In the genomic region with DNA sequence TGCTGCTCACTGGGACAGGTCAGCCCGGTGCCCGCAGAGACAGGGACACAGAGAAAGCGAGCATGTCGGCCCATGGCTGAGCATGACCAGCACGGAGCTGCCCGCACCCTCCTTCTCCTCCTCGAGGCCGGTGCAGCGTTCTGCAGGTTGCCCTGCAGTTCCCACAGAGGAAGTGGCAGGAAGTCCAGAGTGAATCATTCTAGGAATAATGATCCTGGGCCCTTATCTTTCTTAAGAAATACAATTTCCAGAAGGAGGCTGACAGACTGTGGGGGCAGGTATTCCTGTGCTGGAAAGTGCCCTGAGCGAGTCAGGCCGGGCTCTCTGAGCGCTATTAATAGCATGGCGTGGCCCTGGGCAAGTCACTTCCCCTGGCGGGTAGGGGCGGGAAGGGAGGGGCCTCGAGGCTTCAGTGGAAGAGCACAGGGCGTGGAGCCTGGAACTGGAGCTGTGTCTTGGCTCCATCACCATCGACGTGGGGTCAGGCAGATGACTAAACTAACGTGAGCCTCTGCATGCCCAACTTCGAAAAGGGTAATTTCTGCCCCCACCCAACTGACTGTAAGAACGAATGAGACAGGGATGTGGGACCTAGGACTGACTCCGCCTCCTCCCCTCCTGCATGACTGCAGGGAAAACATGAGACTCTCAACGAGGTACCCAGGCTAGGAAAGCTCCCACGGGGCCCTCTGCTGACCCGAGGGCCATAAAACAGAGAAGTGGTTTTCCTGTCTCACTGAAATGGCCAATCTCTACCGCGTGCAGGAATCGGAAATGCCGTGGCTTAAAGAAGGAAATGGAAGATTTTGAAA, we compare ENCODE assay signal across 8 cellular contexts. TPM values are rescaled to one million over a fixed set of nuclear protein-coding genes. Genes with fewer than 3 reads are reported as not detected.
DNase-seq lines count a peak whose midpoint lies in the region; ATAC-seq, FAIRE-seq and TF ChIP-seq lines count a peak whose summit lies in the region.

No MANE protein-coding gene starts in this region.

- H3K4me2 ChIP-seq in A549: no peak overlapping the region
- H3K4me2 ChIP-seq in GM23338: no peak overlapping the region

- no peak for FAIRE-seq in A549 (lab: Jason Lieb, UNC)

- CTCF ChIA-PET in A549 (lab: Yijun Ruan, JAX): interaction anchor here (0.8 kb wide), 1 partner anchor 408 kb away, joined by 3 read pairs; no protein-coding TSS in a partner anchor
- CTCF ChIA-PET in MCF 10A (lab: Yijun Ruan, JAX): no interaction called here

- H3K4me1 Mint-ChIP-seq in GM23338 (peaks cover 2% of the 10 kb centered on the region; the same call in 2 of the 3 replicates), MCF 10A (ENCODE audit: insufficient read depth, unreplicated experiment) (peaks cover 8% of the 10 kb centered on the region)

- peaks cover 7% of the 10 kb centered on the region for H3K27me3 Mint-ChIP-seq in GM23338 (ENCODE audit: insufficient read depth, low read depth, poor library complexity)
- H3K27me3 Mint-ChIP-seq in MCF 10A (ENCODE audit: insufficient read depth, unreplicated experiment): no peaks in the 10 kb centered on the region

- H3K9me3 Mint-ChIP-seq in GM23338 (no peaks in the 10 kb centered on the region), MCF 10A (ENCODE audit: unreplicated experiment) (no peaks in the 10 kb centered on the region)

- H3K9me3 ChIP-seq in A549: no peaks in the 10 kb centered on the region

- no peaks in the 10 kb centered on the region for H3K79me2 ChIP-seq in GM23338 (replicated peaks; ENCODE audit: insufficient read depth)

- H3K9me2 ChIP-seq in GM23338 (ENCODE audit: insufficient read depth): no peaks in the 10 kb centered on the region

- no peaks in the 10 kb centered on the region for H3K36me3 ChIP-seq in GM23338 (ENCODE audit: insufficient read depth)
- H3K36me3 ChIP-seq in kidney epithelial cell (ENCODE audit: control insufficient read depth, insufficient read depth, low read length): no peaks in the 10 kb centered on the region

- intact Hi-C loops in MCF 10A (cut with micrococcal nuclease): no loop called here

- no peak for TF ChIP-seq RAD21 in A549 (conservative IDR thresholded peaks at IDR 0.05 in 1 of 2, IDR thresholded peaks at IDR 0.05 in 1 of 2)

- H3K4me3 ChIP-seq in A549 (no peak overlapping the region), GM23338 (no peak overlapping the region), kidney epithelial cell (ENCODE audit: low read depth, low read length) (no peak overlapping the region)

- BruUV-seq in MCF 10A (replicated peaks; lab: Mats Ljungman, UMichigan): no TSS peak

- H3K27ac Mint-ChIP-seq in GM23338 (no peak overlapping the region; the same call in 1 of the 2 replicates), MCF 10A (ENCODE audit: low read depth, unreplicated experiment) (peak overlapping the region; percentile 7)

- H3F3A ChIP-seq in GM23338 (replicated peaks; ENCODE audit: low read depth): no peaks in the 10 kb centered on the region

- H3K36me3 Mint-ChIP-seq in GM23338 (ENCODE audit: low read depth): no peaks in the 10 kb centered on the region; the same call in 2 of the 3 replicates
- H3K36me3 Mint-ChIP-seq in MCF 10A (ENCODE audit: insufficient read depth, unreplicated experiment): peaks cover 10% of the 10 kb centered on the region

- TF ChIP-seq EP300 in A549 (IDR thresholded peaks at IDR 0.05): no peak

- no peak for TF ChIP-seq POLR2A in A549 (IDR thresholded peaks at IDR 0.05; ENCODE audit: low read length)

- no peaks in the 10 kb centered on the region for H3K27me3 ChIP-seq in GM23338 (ENCODE audit: insufficient read depth)
- H3K27me3 ChIP-seq in kidney epithelial cell (ENCODE audit: control insufficient read depth, insufficient read depth, low read length): no peaks in the 10 kb centered on the region

- no peak overlapping the region for H2AFZ ChIP-seq in GM23338

- 58% methylated on average over 27 of the region's 30 CpGs for WGBS in A549 (ENCODE audit: missing lambda C conversion rate)

- DNase-seq in A549 (ENCODE audit: low read depth in 1 of 2, low spot score in 1 of 2) (peak; percentile 38 to 51), GM23338 (ENCODE audit: low spot score) (peak; percentile 67), SW480 (ENCODE audit: low spot score) (peak; percentile 47), MCF 10A (ENCODE audit: unreplicated experiment) (peak; percentile 66), kidney epithelial cell (ENCODE audit: low read depth) (peak; percentile 23)
- DNase-seq in stimulated activated CD4-positive, alpha-beta T cell treated with anti-CD3 and anti-CD28 coated beads, TNF-alpha, amount 100 ng/mL, for 24 hours (ENCODE audit: low read depth in 3 of 3): peak; percentile 39 to 75 (median 48)

- no peak overlapping the region for H3K27ac ChIP-seq in A549
- no peak overlapping the region for H3K27ac ChIP-seq in GM23338 (ENCODE audit: low read depth)

- ATAC-seq in A549 (peak; percentile 31 to 72; a peak in 4 of 6 replicates), GM23338 (peak; percentile 72), GM19351 (IDR thresholded peaks at IDR 0.05; ENCODE audit: unreplicated experiment) (no peak), GM19397 (IDR thresholded peaks at IDR 0.05; ENCODE audit: unreplicated experiment) (no peak)

- H3K4me1 ChIP-seq in A549: peaks cover 3% of the 10 kb centered on the region; the same call in 1 of the 3 replicates
- H3K4me1 ChIP-seq in GM23338 (ENCODE audit: insufficient read depth): no peaks in the 10 kb centered on the region

- POLR2A ChIA-PET in A549 (lab: Yijun Ruan, JAX): no interaction called here
- POLR2A ChIA-PET in MCF 10A (lab: Yijun Ruan, JAX): interaction anchor here (1.0 kb wide), 1 partner anchor 68 kb away, joined by 4 read pairs; no protein-coding TSS in a partner anchor

- no peaks in the 10 kb centered on the region for H4K20me1 ChIP-seq in GM23338 (replicated peaks; ENCODE audit: insufficient read depth)

- H3K4me3 Mint-ChIP-seq in GM23338: no peak overlapping the region
- no peak overlapping the region for H3K4me3 Mint-ChIP-seq in MCF 10A (ENCODE audit: unreplicated experiment)

- TF ChIP-seq CTCF in A549 (IDR thresholded peaks at IDR 0.05) (no peak), GM23338 (conservative IDR thresholded peaks at IDR 0.05; ENCODE audit: low read depth in 2 of 2) (peak in 1 of 2 experiments; percentile 36; a peak in 3 of 4 replicates), MCF 10A (IDR thresholded peaks at IDR 0.05; ENCODE audit: unreplicated experiment) (no peak), kidney epithelial cell (IDR thresholded peaks at IDR 0.05; ENCODE audit: insufficient read depth, low read length, poor library complexity, severe bottlenecking) (peak; percentile 7)

TF ChIP-seq in A549, 52 proteins besides CTCF, POLR2A, EP300 and RAD21 (continues in another document):
- TF ChIP-seq EHF (CRISPR knock-in tag; IDR thresholded peaks at IDR 0.05) (no peak), BCL3 (IDR thresholded peaks at IDR 0.05) (no peak)

TF ChIP-seq in GM23338, 12 proteins besides CTCF, POLR2A, EP300 and RAD21:
- TF ChIP-seq JUNB (IDR thresholded peaks at IDR 0.05; ENCODE audit: unreplicated experiment): no peak
- TF ChIP-seq ZNF331 (CRISPR knock-in tag; IDR thresholded peaks at IDR 0.05; ENCODE audit: low read depth): no peak
TF ChIP-seq in GM23338: peak in this region for 0.

RNA-seq across cellular contexts. Expression of gene TMEM204, which starts 9.8 kb away (rescaled TPM):
- polyA plus RNA-seq in A549 (2011; rRNA removed) (not detected in 2 replicates), A549 (2017; fragmentation: RNase III; extraction: RNeasy Plus Mini Kit Qiagen cat#74134 plus additional on column Dnase treatment) (not detected in 3 replicates), GM23338 (2016; fragmentation: Nextera tagmentation; extraction: Ambion mirVana) (0.21 and 0.23 TPM in 2 replicates)
- polyA plus RNA-seq in A549 (2012; cell fraction: cytosol; rRNA removed): not detected in 2 replicates
- 0.06 TPM in 1 of 2 replicates, not detected in the other for polyA plus RNA-seq in A549 (2012; cell fraction: nucleus; rRNA removed)
- polyA minus RNA-seq in A549 (2011; rRNA and poly(A)+ RNA removed): not detected in 2 replicates
- 0.14 TPM in 1 of 2 replicates, not detected in the other for total RNA-seq in GM23338 (2014; rRNA removed; shearing (Covaris generic))
- total RNA-seq in MCF 10A (2022) (not detected in 2 replicates), kidney epithelial cell (1.2 and 4.0 TPM in 2 replicates)

RNA-seq across cellular contexts. Expression of gene TELO2, which starts 50.1 kb away (rescaled TPM):
- polyA plus RNA-seq in A549 (2011; rRNA removed) (9.2 and 10.6 TPM in 2 replicates), A549 (2017; fragmentation: RNase III; extraction: RNeasy Plus Mini Kit Qiagen cat#74134 plus additional on column Dnase treatment) (30.4 to 35.0 TPM (median 34.8 TPM) in 3 replicates), GM23338 (2016; fragmentation: Nextera tagmentation; extraction: Ambion mirVana) (45.4 and 49.8 TPM in 2 replicates)
- polyA plus RNA-seq in A549 (2012; cell fraction: cytosol; rRNA removed): 37.8 and 42.8 TPM in 2 replicates
- polyA plus RNA-seq in A549 (2012; cell fraction: nucleus; rRNA removed): 337 and 377 TPM in 2 replicates
- polyA minus RNA-seq in A549 (2011; rRNA and poly(A)+ RNA removed): 4.6 and 6.8 TPM in 2 replicates
- 71.7 and 76.0 TPM in 2 replicates for total RNA-seq in GM23338 (2014; rRNA removed; shearing (Covaris generic))
- total RNA-seq in MCF 10A (2022) (27.7 and 31.3 TPM in 2 replicates), kidney epithelial cell (23.1 and 28.1 TPM in 2 replicates)

RNA-seq across cellular contexts. Expression of gene PTX4, which starts 54.5 kb away (rescaled TPM):
- polyA plus RNA-seq in A549 (2011; rRNA removed) (not detected in 2 replicates), A549 (2017; fragmentation: RNase III; extraction: RNeasy Plus Mini Kit Qiagen cat#74134 plus additional on column Dnase treatment) (0.07 TPM in 2 of 3 replicates, not detected in the other), GM23338 (2016; fragmentation: Nextera tagmentation; extraction: Ambion mirVana) (not detected in 2 replicates)
- not detected in 2 replicates for polyA plus RNA-seq in A549 (2012; cell fraction: cytosol; rRNA removed)
- 0.12 TPM in 1 of 2 replicates, not detected in the other for polyA plus RNA-seq in A549 (2012; cell fraction: nucleus; rRNA removed)
- not detected in 2 replicates for polyA minus RNA-seq in A549 (2011; rRNA and poly(A)+ RNA removed)
- total RNA-seq in GM23338 (2014; rRNA removed; shearing (Covaris generic)): not detected in 2 replicates
- total RNA-seq in MCF 10A (2022) (not detected in 2 replicates), kidney epithelial cell (not detected in 2 replicates)

Comparison
In these comparisons a context has a peak if more than half of its experiments do, and no peak if none do; other contexts are left out.
1. ATAC-seq: peak in A549 (2 of 2) and GM23338 (single experiment); none in GM19351 (single experiment) and GM19397 (single experiment).
2. Peak in every context shown above with its lines, with median percentiles within 50 percentile points of each other: DNase-seq.